10 cellular contexts compared by ENCODE assay signal in the genomic region with DNA sequence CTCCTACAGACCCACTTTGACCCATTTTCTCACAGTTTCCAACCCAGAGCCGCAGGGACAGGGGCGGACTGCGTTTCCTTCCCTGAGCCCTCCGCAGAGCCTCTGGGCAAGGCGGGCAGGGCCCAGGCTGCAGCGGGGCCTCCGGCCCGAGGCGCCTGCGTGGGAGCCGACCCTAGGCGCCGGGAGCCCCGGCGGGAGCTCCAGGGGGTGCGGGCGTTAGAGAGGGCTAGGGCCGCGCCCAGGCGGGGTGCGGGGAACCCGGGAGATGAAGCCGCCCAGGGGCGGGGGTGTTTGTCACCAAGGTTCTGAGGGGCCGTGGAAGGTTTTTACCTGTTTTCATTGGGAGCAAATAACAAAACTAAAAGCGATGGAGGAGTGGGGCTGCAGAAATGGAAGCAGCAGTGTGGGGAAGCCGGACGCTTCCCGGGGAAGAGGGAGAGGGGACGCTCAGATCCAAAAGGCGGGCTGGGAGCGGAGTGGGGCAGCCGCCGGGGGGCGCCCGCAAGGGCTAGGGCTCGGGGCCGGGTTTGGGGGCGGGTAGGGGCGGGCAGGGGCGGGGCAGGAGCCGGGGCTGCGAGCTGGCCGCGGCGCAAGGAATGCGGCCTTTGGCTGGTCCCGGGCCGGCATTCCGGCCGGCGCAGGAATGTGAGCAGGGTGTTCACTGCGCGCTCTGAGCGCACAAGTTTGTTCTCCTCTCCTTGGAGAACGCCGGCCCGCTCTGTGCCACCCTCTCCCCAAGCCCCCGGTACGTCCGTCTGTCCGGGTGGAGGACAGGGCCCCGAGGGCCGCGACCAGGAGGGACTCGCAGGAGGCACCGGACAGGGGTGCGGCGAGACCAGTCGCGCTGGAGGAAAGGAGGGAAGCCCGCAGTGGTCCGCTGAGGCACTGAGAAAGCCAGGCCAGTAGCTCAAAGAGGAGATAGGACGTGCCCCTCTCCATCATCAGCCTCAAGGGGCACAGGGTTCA.
A peak's percentile ranks its signal among the peaks of the same experiment; 100 is the strongest.
DNase-seq lines count a peak whose midpoint lies in the region; ATAC-seq and TF ChIP-seq lines count a peak whose summit lies in the region.
"Had no signal": no experiment of that assay in that cellular context is flagged by ENCODE, and none has a peak within 500 bp of the region (broad histone marks: within the 10 kb centered on the region; RNA-seq: fewer than 3 reads in every experiment).

No MANE protein-coding gene starts in this region.

- no peak for DNase-seq in activated CD4-positive, alpha-beta memory T cell treated with anti-CD3 and anti-CD28 coated beads for 36 hours
- no peak for DNase-seq in activated CD4-positive, alpha-beta memory T cell treated with anti-CD3 and anti-CD28 coated beads, Interleukin-2, amount 10 ng/mL, durations not matched to agents 7 days and 5 days
- peak; percentile 59 for DNase-seq in colonic mucosa
- no peak for DNase-seq in cerebellar nuclear complex (lab: John Stamatoyannopoulos, UW)
- DNase-seq in SKM-1 (lab: John Stamatoyannopoulos, UW; ENCODE audit: unreplicated experiment), result no peak

- H3K9me3 ChIP-seq in colonic mucosa, result no peaks in the 10 kb centered on the region
- H3K9me3 ChIP-seq in subcutaneous abdominal adipose tissue (ENCODE audit: control insufficient read depth in 5 of 5, low read length in 5 of 5), result no peaks in the 10 kb centered on the region

- intact Hi-C loops in activated CD4-positive, alpha-beta memory T cell treated with anti-CD3 and anti-CD28 coated beads for 36 hours (cut with micrococcal nuclease), result no loop called here
- intact Hi-C loops in colonic mucosa (cut with DNase I), result no loop called here

- H3K9ac ChIP-seq in colonic mucosa (ENCODE audit: low read depth in 2 of 2, low read length in 2 of 2) (peak overlapping the region; percentile 51 to 59), subcutaneous abdominal adipose tissue (ENCODE audit: low read length in 5 of 5) (peak overlapping the region; percentile 74 to 93 (median 90))

- H3K27me3 ChIP-seq in colonic mucosa (no peaks in the 10 kb centered on the region), layer of hippocampus (ENCODE audit: control insufficient read depth, insufficient read depth, low read length) (no peaks in the 10 kb centered on the region), subcutaneous abdominal adipose tissue (ENCODE audit: control insufficient read depth in 5 of 5, insufficient read depth in 4 of 5, low read length in 5 of 5) (peaks cover 0 to 6% (median 0%) of the 10 kb centered on the region in 5 donors)

- H3K4me3 ChIP-seq in colonic mucosa, result peak overlapping the region; percentile 41
- peak overlapping the region; percentile 63 to 91 (median 76) for H3K4me3 ChIP-seq in subcutaneous abdominal adipose tissue (ENCODE audit: low read depth in 1 of 5, low read length in 5 of 5)

- no peak for ATAC-seq in HG03565 (IDR thresholded peaks at IDR 0.05; ENCODE audit: unreplicated experiment)

- CTCF ChIA-PET in activated CD4-positive, alpha-beta memory T cell treated with anti-CD3 and anti-CD28 coated beads for 36 hours (lab: Charles Lee), result interaction anchor here (1.0 kb wide), 1 partner anchor 18 kb away, joined by 3 read pairs; no protein-coding TSS in a partner anchor
- CTCF ChIA-PET in activated CD4-positive, alpha-beta memory T cell treated with anti-CD3 and anti-CD28 coated beads, Interleukin-2, amount 10 ng/mL, durations not matched to agents 7 days and 5 days (lab: Charles Lee), result no interaction called here

- H3K36me3 Mint-ChIP-seq in activated CD4-positive, alpha-beta memory T cell treated with anti-CD3 and anti-CD28 coated beads for 36 hours, result no peaks in the 10 kb centered on the region
- H3K36me3 Mint-ChIP-seq in activated CD4-positive, alpha-beta memory T cell treated with anti-CD3 and anti-CD28 coated beads, Interleukin-2, amount 10 ng/mL, durations not matched to agents 7 days and 5 days (ENCODE audit: low read depth), result no peaks in the 10 kb centered on the region

- H3K9me3 Mint-ChIP-seq in activated CD4-positive, alpha-beta memory T cell treated with anti-CD3 and anti-CD28 coated beads for 36 hours, result no peaks in the 10 kb centered on the region
- H3K9me3 Mint-ChIP-seq in activated CD4-positive, alpha-beta memory T cell treated with anti-CD3 and anti-CD28 coated beads, Interleukin-2, amount 10 ng/mL, durations not matched to agents 7 days and 5 days, result no peaks in the 10 kb centered on the region
- H3K9me3 Mint-ChIP-seq: T-helper 1 cell treated with Interleukin-12 subunit alpha and Interleukin-12 subunit beta and Interleukin-4 antibody, amounts not matched to agents 30 μg/mL and 1 μg/mL, for 36 hours had no signal

- POLR2A ChIA-PET in activated CD4-positive, alpha-beta memory T cell treated with anti-CD3 and anti-CD28 coated beads for 36 hours (lab: Charles Lee), result no interaction called here
- POLR2A ChIA-PET in activated CD4-positive, alpha-beta memory T cell treated with anti-CD3 and anti-CD28 coated beads, Interleukin-2, amount 10 ng/mL, durations not matched to agents 7 days and 5 days (lab: Charles Lee), result no interaction called here

- H3K27ac Mint-ChIP-seq in activated CD4-positive, alpha-beta memory T cell treated with anti-CD3 and anti-CD28 coated beads for 36 hours, result no peak overlapping the region
- H3K27ac Mint-ChIP-seq in activated CD4-positive, alpha-beta memory T cell treated with anti-CD3 and anti-CD28 coated beads, Interleukin-2, amount 10 ng/mL, durations not matched to agents 7 days and 5 days, result no peak overlapping the region
- H3K27ac Mint-ChIP-seq: T-helper 1 cell treated with Interleukin-12 subunit alpha and Interleukin-12 subunit beta and Interleukin-4 antibody, amounts not matched to agents 30 μg/mL and 1 μg/mL, for 36 hours had no signal

- TF ChIP-seq CTCF in colonic mucosa (IDR thresholded peaks at IDR 0.05), result peak; percentile 8

- H3K36me3 ChIP-seq in colonic mucosa (no peaks in the 10 kb centered on the region), subcutaneous abdominal adipose tissue (ENCODE audit: control insufficient read depth in 5 of 5, insufficient read depth in 5 of 5, low read length in 5 of 5) (no peaks in the 10 kb centered on the region)

- H3K4me1 Mint-ChIP-seq in activated CD4-positive, alpha-beta memory T cell treated with anti-CD3 and anti-CD28 coated beads for 36 hours (ENCODE audit: low read depth), result peaks cover 2% of the 10 kb centered on the region
- peaks cover 2% of the 10 kb centered on the region for H3K4me1 Mint-ChIP-seq in activated CD4-positive, alpha-beta memory T cell treated with anti-CD3 and anti-CD28 coated beads, Interleukin-2, amount 10 ng/mL, durations not matched to agents 7 days and 5 days

- H3K27me3 Mint-ChIP-seq in activated CD4-positive, alpha-beta memory T cell treated with anti-CD3 and anti-CD28 coated beads for 36 hours, result peaks cover 35% of the 10 kb centered on the region
- peaks cover 54% of the 10 kb centered on the region for H3K27me3 Mint-ChIP-seq in activated CD4-positive, alpha-beta memory T cell treated with anti-CD3 and anti-CD28 coated beads, Interleukin-2, amount 10 ng/mL, durations not matched to agents 7 days and 5 days

- peak overlapping the region; percentile 43 for H3K4me3 Mint-ChIP-seq in activated CD4-positive, alpha-beta memory T cell treated with anti-CD3 and anti-CD28 coated beads for 36 hours
- H3K4me3 Mint-ChIP-seq in activated CD4-positive, alpha-beta memory T cell treated with anti-CD3 and anti-CD28 coated beads, Interleukin-2, amount 10 ng/mL, durations not matched to agents 7 days and 5 days, result no peak overlapping the region
- H3K4me3 Mint-ChIP-seq: T-helper 1 cell treated with Interleukin-12 subunit alpha and Interleukin-12 subunit beta and Interleukin-4 antibody, amounts not matched to agents 30 μg/mL and 1 μg/mL, for 36 hours had no signal

- peaks cover 13% of the 10 kb centered on the region for H3K4me1 ChIP-seq in colonic mucosa
- peaks cover 27 to 90% (median 77%) of the 10 kb centered on the region in 5 donors for H3K4me1 ChIP-seq in subcutaneous abdominal adipose tissue (ENCODE audit: control insufficient read depth in 5 of 5, insufficient read depth in 5 of 5, low read length in 5 of 5)

- H3K27ac ChIP-seq in colonic mucosa (peak overlapping the region; percentile 63), layer of hippocampus (ENCODE audit: low read depth, low read length) (peak overlapping the region; percentile 80), subcutaneous abdominal adipose tissue (ENCODE audit: low read depth, low read length) (peak overlapping the region; percentile 99)
- H3K27ac ChIP-seq: C4-2B had no signal
